ENCODE assay signal across 9 cellular contexts in the genomic region with DNA sequence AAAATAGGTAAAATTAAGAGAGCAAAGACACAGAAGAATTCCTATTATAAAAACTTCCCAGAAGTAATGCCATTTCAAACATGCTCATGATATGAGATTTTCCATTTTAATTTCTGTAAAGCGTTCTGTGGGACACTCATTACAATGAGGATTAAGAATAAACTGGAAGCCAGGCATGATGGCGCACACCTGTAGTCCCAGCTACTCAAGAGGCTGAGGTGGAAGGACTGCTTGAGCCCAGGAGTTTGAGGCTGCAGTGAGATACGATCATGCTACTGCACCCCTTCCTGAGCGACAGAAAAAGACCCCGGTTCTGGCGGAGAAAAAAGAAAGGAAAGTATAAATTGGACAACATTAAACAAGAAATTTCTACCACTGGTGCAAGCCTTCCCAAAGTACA. TPM values are rescaled to one million over a fixed set of nuclear protein-coding genes. Genes with fewer than 3 reads are reported as not detected.
DNase-seq lines count a peak whose midpoint lies in the region; ATAC-seq and TF ChIP-seq lines count a peak whose summit lies in the region.
"Had no signal": no experiment of that assay in that cellular context is flagged by ENCODE, and none has a peak within 500 bp of the region (broad histone marks: within the 10 kb centered on the region; RNA-seq: fewer than 3 reads in every experiment).

No MANE protein-coding gene starts in this region.

- no peaks in the 10 kb centered on the region for H3K27me3 ChIP-seq in SK-N-SH (ENCODE audit: insufficient read depth)
- no peaks in the 10 kb centered on the region for H3K27me3 ChIP-seq in ectodermal cell (ENCODE audit: control insufficient read depth, insufficient read depth, low read length, poor library complexity, severe bottlenecking)
- H3K27me3 ChIP-seq in osteoblast (ENCODE audit: insufficient read depth, low read length), result no peaks in the 10 kb centered on the region
- H3K27me3 ChIP-seq in aorta (ENCODE audit: control insufficient read depth in 1 of 2, insufficient read depth in 2 of 2, low read length in 1 of 2), result no peaks in the 10 kb centered on the region

- H3K9ac ChIP-seq in SK-N-SH, result peak overlapping the region; percentile 89; the same call in 1 of the 2 replicates

- H2AFZ ChIP-seq in SK-N-SH (ENCODE audit: low read depth) (peak overlapping the region; percentile 97), osteoblast (ENCODE audit: low read length) (no peak overlapping the region)

- ATAC-seq in SK-N-SH treated with all-trans-retinoic acid at 6 μM for 48 hours (no peak; the same call in 2 of the 3 replicates), GM21786 (IDR thresholded peaks at IDR 0.05; ENCODE audit: unreplicated experiment) (no peak), aorta (ENCODE audit: low FRiP score) (no peak), HG02870 (IDR thresholded peaks at IDR 0.05; ENCODE audit: unreplicated experiment) (no peak)
- ATAC-seq: right cardiac atrium had no signal

- H3K4me2 ChIP-seq in SK-N-SH (peak overlapping the region; percentile 87), osteoblast (ENCODE audit: insufficient read depth, low read length) (peak overlapping the region; percentile 83)

- TF ChIP-seq CTCF in SK-N-SH (IDR thresholded peaks at IDR 0.05) (no peak), NB4 (IDR thresholded peaks at IDR 0.05; ENCODE audit: low read depth, low read length) (no peak), osteoblast (IDR thresholded peaks at IDR 0.05; ENCODE audit: extremely low read depth, low read depth, low read length) (no peak)

- TF ChIP-seq EP300 in SK-N-SH (IDR thresholded peaks at IDR 0.05; ENCODE audit: borderline replicate concordance in 1 of 2, low read depth in 1 of 2, low read length in 1 of 2), result no peak

- TF ChIP-seq RAD21 in SK-N-SH (IDR thresholded peaks at IDR 0.05; ENCODE audit: low read length), result no peak

- H3K9me3 ChIP-seq in SK-N-SH (no peaks in the 10 kb centered on the region), ectodermal cell (ENCODE audit: control insufficient read depth, low read length) (no peaks in the 10 kb centered on the region), osteoblast (ENCODE audit: low read depth, low read length) (no peaks in the 10 kb centered on the region), aorta (ENCODE audit: control insufficient read depth, low read length) (no peaks in the 10 kb centered on the region)

- no peaks in the 10 kb centered on the region for H4K20me1 ChIP-seq in SK-N-SH (ENCODE audit: insufficient read depth)
- H4K20me1 ChIP-seq in osteoblast (ENCODE audit: insufficient read depth, low read length), result no peaks in the 10 kb centered on the region

- DNase-seq in SK-N-SH (peak; percentile 6), NB4 (ENCODE audit: low read depth) (no peak), osteoblast (ENCODE audit: insufficient read length, low spot score, missing footprints) (peak; percentile 15), aorta (no peak)
- DNase-seq: right cardiac atrium had no signal

- H3K79me2 ChIP-seq in SK-N-SH (ENCODE audit: insufficient read depth) (peaks cover 37% of the 10 kb centered on the region), osteoblast (ENCODE audit: insufficient read depth, low read length) (peaks cover 19% of the 10 kb centered on the region)

- CTCF ChIA-PET in SK-N-SH (lab: Yijun Ruan, JAX), result interaction anchor here (1.4 kb wide), 1 partner anchor 189 kb away, joined by 3 read pairs; no protein-coding TSS in a partner anchor

- peaks cover 15% of the 10 kb centered on the region for H3F3A ChIP-seq in SK-N-SH (replicated peaks; ENCODE audit: insufficient read depth)

- peak overlapping the region; percentile 63 to 92 for H3K4me3 ChIP-seq in SK-N-SH (ENCODE audit: low read depth in 2 of 2, low read length in 1 of 2)
- peak overlapping the region; percentile 90 for H3K4me3 ChIP-seq in NB4 (ENCODE audit: low read depth, low read length)
- peak overlapping the region; percentile 93 for H3K4me3 ChIP-seq in ectodermal cell (ENCODE audit: insufficient read depth, low read depth, low read length)
- peak overlapping the region; percentile 96 for H3K4me3 ChIP-seq in osteoblast (ENCODE audit: insufficient read depth, low read length)
- H3K4me3 ChIP-seq in aorta (ENCODE audit: low read length in 2 of 2), result no peak overlapping the region

- POLR2A ChIA-PET in SK-N-SH (lab: Yijun Ruan, JAX), result no interaction called here

- WGBS in SK-N-SH (ENCODE audit: low lambda C conversion rate), result 24% methylated on average over 6 of the region's 6 CpGs
- 38 to 39% methylated on average over 6 of the region's 6 CpGs for WGBS in ectodermal cell, 2 experiments
- 37 to 55% methylated on average over 6 of the region's 6 CpGs for WGBS in aorta, 2 donors

- H3K36me3 ChIP-seq in SK-N-SH (replicated peaks in 1 of 2; ENCODE audit: control insufficient read depth in 1 of 2, insufficient read depth in 2 of 2, low read length in 1 of 2) (peaks cover 6 to 12% of the 10 kb centered on the region in 2 experiments), ectodermal cell (ENCODE audit: control insufficient read depth, insufficient read depth, low read length) (peaks cover 33% of the 10 kb centered on the region), osteoblast (ENCODE audit: insufficient read depth, low read length) (peaks cover 3% of the 10 kb centered on the region), aorta (ENCODE audit: control insufficient read depth in 1 of 2, insufficient read depth in 2 of 2, low read length in 1 of 2) (no peaks in the 10 kb centered on the region)

- intact Hi-C loops in aorta (cut with DNase I), result no loop called here

- H3K9me2 ChIP-seq in SK-N-SH, result no peaks in the 10 kb centered on the region

- TF ChIP-seq POLR2A in NB4 (IDR thresholded peaks at IDR 0.05; ENCODE audit: extremely low read depth, insufficient read length), result no peak

- H3K4me1 ChIP-seq in SK-N-SH (ENCODE audit: control insufficient read depth in 1 of 2, insufficient read depth in 2 of 2, low read depth in 1 of 2, low read length in 1 of 2) (peaks cover 0 to 2% of the 10 kb centered on the region in 2 experiments; a peak in 2 of 4 replicates), ectodermal cell (ENCODE audit: control insufficient read depth, insufficient read depth, low read length) (no peaks in the 10 kb centered on the region), osteoblast (ENCODE audit: insufficient read depth, low read length) (peaks cover 15% of the 10 kb centered on the region), aorta (ENCODE audit: control insufficient read depth in 1 of 2, insufficient read depth in 2 of 2, low read length in 2 of 2) (no peaks in the 10 kb centered on the region)

- H3K27ac ChIP-seq in SK-N-SH (ENCODE audit: low read depth in 2 of 2, low read length in 1 of 2) (no peak overlapping the region), ectodermal cell (ENCODE audit: insufficient read depth, low read depth, low read length, poor library complexity, severe bottlenecking) (no peak overlapping the region), osteoblast (ENCODE audit: low read depth, low read length) (no peak overlapping the region), aorta (ENCODE audit: low read depth in 1 of 2, low read length in 2 of 2) (no peak overlapping the region)

TF ChIP-seq in SK-N-SH, 30 proteins besides CTCF, POLR2A, EP300 and RAD21 (continues in another document):
- TF ChIP-seq GATA2 (CRISPR knock-in tag; IDR thresholded peaks at IDR 0.05) (no peak), RCOR1 (IDR thresholded peaks at IDR 0.05; ENCODE audit: low read length) (no peak), ELF1 (IDR thresholded peaks at IDR 0.05) (no peak), EZH2phosphoT487 (IDR thresholded peaks at IDR 0.05; ENCODE audit: borderline replicate concordance, low read depth) (no peak), MXI1 (IDR thresholded peaks at IDR 0.05; ENCODE audit: low read depth, low read length) (no peak)
- TF ChIP-seq, protein P1, sequence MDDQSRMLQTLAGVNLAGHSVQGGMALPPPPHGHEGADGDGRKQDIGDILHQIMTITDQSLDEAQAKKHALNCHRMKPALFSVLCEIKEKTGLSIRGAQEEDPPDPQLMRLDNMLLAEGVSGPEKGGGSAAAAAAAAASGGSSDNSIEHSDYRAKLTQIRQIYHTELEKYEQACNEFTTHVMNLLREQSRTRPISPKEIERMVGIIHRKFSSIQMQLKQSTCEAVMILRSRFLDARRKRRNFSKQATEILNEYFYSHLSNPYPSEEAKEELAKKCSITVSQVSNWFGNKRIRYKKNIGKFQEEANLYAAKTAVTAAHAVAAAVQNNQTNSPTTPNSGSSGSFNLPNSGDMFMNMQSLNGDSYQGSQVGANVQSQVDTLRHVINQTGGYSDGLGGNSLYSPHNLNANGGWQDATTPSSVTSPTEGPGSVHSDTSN (IDR thresholded peaks at IDR 0.05), result no peak

TF ChIP-seq in SK-N-SH treated with all-trans-retinoic acid at 6 μM for 48 hours, 23 proteins besides CTCF, POLR2A, EP300 and RAD21:
- no peak for TF ChIP-seq OSR1 (CRISPR knock-in tag; IDR thresholded peaks at IDR 0.05)
- TF ChIP-seq CSDC2 (CRISPR knock-in tag; IDR thresholded peaks at IDR 0.05), result no peak
- no peak for TF ChIP-seq ZFP30 (CRISPR knock-in tag; IDR thresholded peaks at IDR 0.05)
- no peak for TF ChIP-seq ZC3H10 (CRISPR knock-in tag; IDR thresholded peaks at IDR 0.05)
- TF ChIP-seq ISL1 (CRISPR knock-in tag; IDR thresholded peaks at IDR 0.05), result no peak

RNA-seq across cellular contexts. Expression of a gene that starts 1.5 kb away (rescaled TPM):
- polyA plus RNA-seq in SK-N-SH (2012; rRNA removed) (2.5 and 3.9 TPM in 2 replicates), aorta (1 to 10 TPM in 1 of 2 donors, under 1 TPM in 1; 0.64 to 2.5 TPM)
- 3.4 and 4.0 TPM in 2 replicates for polyA plus RNA-seq in SK-N-SH (2012; cell fraction: cytosol; rRNA removed)
- 2.6 and 7.8 TPM in 2 replicates for polyA plus RNA-seq in SK-N-SH (2012; cell fraction: nucleus; rRNA removed)
- 40.5 TPM for polyA plus RNA-seq in ectodermal cell (2013, experiment 1 of 4)
- 41.5 TPM for polyA plus RNA-seq in ectodermal cell (2013, experiment 2 of 4)
- 26.7 TPM for polyA plus RNA-seq in ectodermal cell (2013, experiment 3 of 4)
- 25.3 TPM for polyA plus RNA-seq in ectodermal cell (2013, experiment 4 of 4)
- total RNA-seq in osteoblast (5.4 and 6.5 TPM in 2 replicates), aorta (1 to 10 TPM; 3.9 to 5.9 TPM)

RNA-seq across cellular contexts. Expression of a gene that starts 57.0 kb away (rescaled TPM):
- polyA plus RNA-seq in SK-N-SH (2012; rRNA removed) (5.8 and 8.4 TPM in 2 replicates), aorta (1 to 10 TPM; 5.5 to 9.0 TPM)
- polyA plus RNA-seq in SK-N-SH (2012; cell fraction: cytosol; rRNA removed), result 9.2 and 12.2 TPM in 2 replicates
- 19.6 and 30.9 TPM in 2 replicates for polyA plus RNA-seq in SK-N-SH (2012; cell fraction: nucleus; rRNA removed)
- 5.9 TPM for polyA plus RNA-seq in ectodermal cell (2013, experiment 1 of 4)
- 7.8 TPM for polyA plus RNA-seq in ectodermal cell (2013, experiment 2 of 4)
- 3.6 TPM for polyA plus RNA-seq in ectodermal cell (2013, experiment 3 of 4)
- 4.9 TPM for polyA plus RNA-seq in ectodermal cell (2013, experiment 4 of 4)
- total RNA-seq in osteoblast (18.6 and 23.9 TPM in 2 replicates), aorta (10 to 100 TPM; 20.7 to 29.1 TPM)

Comparison
In these comparisons a context has a peak if more than half of its experiments do, and no peak if none do; other contexts are left out.
1. DNase-seq: peak in SK-N-SH (single experiment) and osteoblast (single experiment); none in NB4 (single experiment) and aorta (0 of 2).
2. H3K4me3 ChIP-seq: peak in SK-N-SH (2 of 2), NB4 (single experiment), ectodermal cell (single experiment) and osteoblast (single experiment); none in aorta (0 of 2).